8 cellular contexts compared by ENCODE assay signal in the genomic region with DNA sequence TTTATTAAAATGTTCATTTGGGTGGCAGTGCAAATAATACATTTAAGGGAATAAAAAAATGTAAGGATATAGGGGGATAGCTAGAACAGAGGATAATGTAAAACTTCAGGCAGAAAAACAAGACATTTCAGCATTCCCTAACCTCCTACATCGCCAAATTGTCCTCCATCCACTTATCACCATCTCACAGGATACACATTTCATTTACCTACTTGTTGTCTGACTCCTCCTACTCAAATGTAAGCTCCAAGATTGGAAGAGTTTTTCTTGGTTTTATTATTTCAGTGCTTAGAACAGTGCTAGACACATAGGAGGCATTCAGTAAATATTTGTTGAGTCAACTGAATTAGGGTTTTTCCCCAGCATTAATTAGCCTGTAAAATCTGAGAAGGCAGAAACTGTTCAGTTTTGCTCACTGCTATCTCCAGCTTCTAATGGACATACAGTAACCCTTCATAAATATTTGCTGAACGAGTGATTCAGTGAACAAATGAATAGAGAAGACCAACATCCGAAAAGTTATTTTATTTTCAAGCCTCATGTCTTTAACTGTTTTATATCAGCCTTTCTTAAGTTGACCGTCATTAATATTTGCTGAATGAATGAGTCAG. TPM values are rescaled to one million over a fixed set of nuclear protein-coding genes. Genes with fewer than 3 reads are reported as not detected.
A peak's percentile ranks its signal among the peaks of the same experiment; 100 is the strongest.
DNase-seq lines count a peak whose midpoint lies in the region; ATAC-seq, FAIRE-seq and TF ChIP-seq lines count a peak whose summit lies in the region.

No MANE protein-coding gene starts in this region.

- TF ChIP-seq CTCF in kidney (IDR thresholded peaks at IDR 0.05; ENCODE audit: borderline replicate concordance, extremely low read depth, insufficient read depth): no peak

- no peak for FAIRE-seq in kidney (lab: Jason Lieb, UNC)

- H3K4me3 Mint-ChIP-seq in natural killer cell treated with Interleukin-12 subunit alpha and Interleukin-12 subunit beta and Interleukin-15 and Interleukin-18, amount 100 ng/mL, for 72 hours: no peak overlapping the region

- no peak overlapping the region for H3K27ac Mint-ChIP-seq in natural killer cell treated with Interleukin-12 subunit alpha and Interleukin-12 subunit beta and Interleukin-15 and Interleukin-18, amount 100 ng/mL, for 72 hours

- H3K9me3 Mint-ChIP-seq in natural killer cell treated with Interleukin-12 subunit alpha and Interleukin-12 subunit beta and Interleukin-15 and Interleukin-18, amount 100 ng/mL, for 72 hours: no peaks in the 10 kb centered on the region

- no peaks in the 10 kb centered on the region for H3K36me3 Mint-ChIP-seq in natural killer cell treated with Interleukin-12 subunit alpha and Interleukin-12 subunit beta and Interleukin-15 and Interleukin-18, amount 100 ng/mL, for 72 hours

- H3K4me3 ChIP-seq in H7 (ENCODE audit: insufficient read depth, low read depth, low read length) (peak overlapping the region; percentile 71), kidney (ENCODE audit: low read length in 2 of 2) (peak overlapping the region; percentile 82 to 93)

- no peaks in the 10 kb centered on the region for H3K27me3 ChIP-seq in H7 (ENCODE audit: control insufficient read depth, insufficient read depth, low read length)

- no peak overlapping the region for H3K27ac ChIP-seq in kidney (ENCODE audit: low read depth in 2 of 2, low read length in 2 of 2)

- H3K36me3 ChIP-seq in H7 (replicated peaks; ENCODE audit: control insufficient read depth, insufficient read depth, low read length): no peaks in the 10 kb centered on the region; the same call in 1 of the 2 replicates
- peaks cover 0 to 8% of the 10 kb centered on the region in 2 donors for H3K36me3 ChIP-seq in kidney (ENCODE audit: control insufficient read depth in 1 of 2, insufficient read depth in 2 of 2, low read length in 2 of 2)

- intact Hi-C loops in kidney (cut with DNase I): no loop called here

- no peaks in the 10 kb centered on the region for H3K9me3 ChIP-seq in kidney (ENCODE audit: control insufficient read depth in 1 of 2, low read length in 2 of 2)

- DNase-seq in AG08396 (ENCODE audit: low spot score) (peak; percentile 5), H7 (no peak), SW480 (ENCODE audit: low spot score) (peak; percentile 7), kidney (no peak), putamen (ENCODE audit: low spot score) (no peak)
- DNase-seq in natural killer cell treated with Interleukin-12 subunit alpha and Interleukin-12 subunit beta and Interleukin-15 and Interleukin-18, amount 100 ng/mL, for 72 hours (ENCODE audit: low spot score): no peak

- no peaks in the 10 kb centered on the region for H3K27me3 Mint-ChIP-seq in natural killer cell treated with Interleukin-12 subunit alpha and Interleukin-12 subunit beta and Interleukin-15 and Interleukin-18, amount 100 ng/mL, for 72 hours

- peaks cover 7 to 13% of the 10 kb centered on the region in 2 donors for H3K4me1 ChIP-seq in kidney (ENCODE audit: control insufficient read depth in 1 of 2, insufficient read depth in 1 of 2, low read depth in 1 of 2, low read length in 2 of 2)

- peaks cover 5 to 9% of the 10 kb centered on the region in 2 donors for H3K4me1 Mint-ChIP-seq in natural killer cell treated with Interleukin-12 subunit alpha and Interleukin-12 subunit beta and Interleukin-15 and Interleukin-18, amount 100 ng/mL, for 72 hours (ENCODE audit: low read depth in 2 of 2)

- no peak for ATAC-seq in HG03139 (IDR thresholded peaks at IDR 0.05; ENCODE audit: unreplicated experiment)
- no peak for ATAC-seq in natural killer cell treated with Interleukin-12 subunit alpha and Interleukin-12 subunit beta and Interleukin-15 and Interleukin-18, amount 100 ng/mL, for 72 hours
- ATAC-seq in HG02870 (IDR thresholded peaks at IDR 0.05; ENCODE audit: unreplicated experiment): no peak

- H3K9ac ChIP-seq in kidney (ENCODE audit: low read length in 2 of 2): peak overlapping the region; percentile 50 to 78

RNA-seq across cellular contexts. Expression of a gene that starts 0.9 kb away (rescaled TPM):
- total RNA-seq in H7 (2014; rRNA removed; shearing (Covaris generic)): 22.1 and 22.5 TPM in 2 replicates
- 15.2 TPM for total RNA-seq in kidney
- 8.4 TPM for polyA plus RNA-seq in kidney (ENCODE audit: insufficient read depth, low read depth, low replicate concordance)
- total RNA-seq in natural killer cell treated with Interleukin-12 subunit alpha and Interleukin-12 subunit beta and Interleukin-15 and Interleukin-18, amount 100 ng/mL, for 72 hours: 10 to 100 TPM; 19.5 to 35.7 TPM

Comparison
In these comparisons a context has a peak if more than half of its experiments do, and no peak if none do; other contexts are left out.
1. DNase-seq: peak in AG08396 (single experiment) and SW480 (single experiment); none in H7 (single experiment), kidney (single experiment), putamen (single experiment) and natural killer cell treated with Interleukin-12 subunit alpha and Interleukin-12 subunit beta and Interleukin-15 and Interleukin-18, amount 100 ng/mL, for 72 hours (single experiment).